ENCODE assay signal across 13 cellular contexts in the genomic region with DNA sequence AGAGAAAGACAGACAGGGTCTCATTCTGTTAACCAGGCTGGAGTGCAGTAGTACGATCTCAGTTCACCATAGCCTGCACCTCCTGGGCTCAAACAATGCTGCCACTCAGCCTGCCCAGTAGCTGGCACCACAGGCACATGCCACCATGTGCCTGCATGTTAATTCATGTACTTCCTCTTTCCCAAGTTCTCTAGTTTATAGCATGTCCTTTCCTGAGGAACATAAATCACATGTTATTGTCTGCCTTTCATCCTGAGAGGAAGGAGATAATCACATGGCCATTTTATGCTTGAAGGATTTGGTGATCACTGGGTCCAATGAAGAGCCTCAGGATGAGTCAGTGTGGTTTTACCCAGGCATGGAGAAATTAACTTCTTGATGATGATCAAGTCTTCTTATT. TPM values are rescaled to one million over a fixed set of nuclear protein-coding genes. Genes with fewer than 3 reads are reported as not detected.
A peak's percentile ranks its signal among the peaks of the same experiment; 100 is the strongest.
DNase-seq lines count a peak whose midpoint lies in the region; ATAC-seq, FAIRE-seq and TF ChIP-seq lines count a peak whose summit lies in the region.
"Had no signal": no experiment of that assay in that cellular context is flagged by ENCODE, and none has a peak within 500 bp of the region (broad histone marks: within the 10 kb centered on the region; RNA-seq: fewer than 3 reads in every experiment).

No MANE protein-coding gene starts in this region.

- DNase-seq in CD1c-positive myeloid dendritic cell (ENCODE audit: extremely low spot score) (peak; percentile 86), M059J (ENCODE audit: low read depth) (peak; percentile 71), astrocyte (ENCODE audit: low read depth) (peak; percentile 4), memory B cell (ENCODE audit: low spot score in 2 of 2) (no peak), urothelium cell line (ENCODE audit: low spot score) (no peak), cortex of kidney (lab: John Stamatoyannopoulos, UW) (no peak)
- DNase-seq: activated gamma-delta T cell treated with Interleukin-2 at 50 U/mL for 16 hours; Calu3; naive thymus-derived CD8-positive, alpha-beta T cell had no signal

- no peak for TF ChIP-seq CTCF in astrocyte (IDR thresholded peaks at IDR 0.05; ENCODE audit: insufficient read depth, low read depth, low read length)

- H3K36me3 Mint-ChIP-seq in astrocyte (ENCODE audit: low read depth, unreplicated experiment) (peaks cover 2% of the 10 kb centered on the region), memory B cell (peaks cover 1% of the 10 kb centered on the region)
- H3K36me3 Mint-ChIP-seq: naive thymus-derived CD8-positive, alpha-beta T cell had no signal

- no peak overlapping the region for H2AFZ ChIP-seq in astrocyte (ENCODE audit: low read depth, low read length)

- H3K27ac ChIP-seq in astrocyte (ENCODE audit: low read depth, low read length), result no peak overlapping the region

- peak; percentile 80 for ATAC-seq in memory B cell (ENCODE audit: low read depth)
- ATAC-seq in GM21786 (IDR thresholded peaks at IDR 0.05; ENCODE audit: unreplicated experiment), result no peak
- ATAC-seq in GM18520 (IDR thresholded peaks at IDR 0.05; ENCODE audit: unreplicated experiment), result no peak
- ATAC-seq: activated CD4-positive, CD25-positive, alpha-beta regulatory T cell treated with anti-CD3 and anti-CD28 coated beads, Interleukin-2, amount 50 U/mL, for 24 hours; naive thymus-derived CD8-positive, alpha-beta T cell had no signal

- no peaks in the 10 kb centered on the region for H4K20me1 ChIP-seq in astrocyte (ENCODE audit: insufficient read depth, low read length)

- H3K4me1 ChIP-seq in astrocyte (ENCODE audit: insufficient read depth, low read length), result no peaks in the 10 kb centered on the region

- no peak overlapping the region for H3K9ac ChIP-seq in astrocyte (ENCODE audit: low read length)

- no peaks in the 10 kb centered on the region for H3K36me3 ChIP-seq in astrocyte (ENCODE audit: insufficient read depth, low read length)

- H3K27me3 Mint-ChIP-seq in astrocyte (ENCODE audit: low read depth, unreplicated experiment), result peaks cover 22% of the 10 kb centered on the region
- H3K27me3 Mint-ChIP-seq in memory B cell, result peaks cover 15% of the 10 kb centered on the region

- H3K9me3 Mint-ChIP-seq in astrocyte (ENCODE audit: unreplicated experiment) (no peaks in the 10 kb centered on the region), memory B cell (no peaks in the 10 kb centered on the region)
- H3K9me3 Mint-ChIP-seq: naive thymus-derived CD8-positive, alpha-beta T cell had no signal

- H3K4me3 Mint-ChIP-seq in astrocyte (ENCODE audit: unreplicated experiment), result no peak overlapping the region
- no peak overlapping the region for H3K4me3 Mint-ChIP-seq in memory B cell
- H3K4me3 Mint-ChIP-seq: naive thymus-derived CD8-positive, alpha-beta T cell had no signal

- H3K4me1 Mint-ChIP-seq in astrocyte (ENCODE audit: low read depth, unreplicated experiment) (no peaks in the 10 kb centered on the region), memory B cell (peaks cover 17% of the 10 kb centered on the region)

- H3K4me3 ChIP-seq in astrocyte (ENCODE audit: insufficient read depth, low read depth, low read length), result no peak overlapping the region

- H3K27me3 ChIP-seq in astrocyte (ENCODE audit: insufficient read depth, low read length), result peaks cover 26% of the 10 kb centered on the region

- H3K27ac Mint-ChIP-seq in astrocyte (ENCODE audit: unreplicated experiment) (no peak overlapping the region), memory B cell (no peak overlapping the region)
- H3K27ac Mint-ChIP-seq: naive thymus-derived CD8-positive, alpha-beta T cell had no signal

- H3K4me2 ChIP-seq in astrocyte (ENCODE audit: low read length), result no peak overlapping the region

- no peaks in the 10 kb centered on the region for H3K9me3 ChIP-seq in astrocyte (ENCODE audit: insufficient read depth, low read depth, low read length)

- no peaks in the 10 kb centered on the region for H3K79me2 ChIP-seq in astrocyte (ENCODE audit: insufficient read depth, low read length)

- FAIRE-seq in astrocyte (lab: Jason Lieb, UNC) (no peak), urothelium cell line (lab: Jason Lieb, UNC) (no peak)
- FAIRE-seq: colon had no signal

RNA-seq across cellular contexts. Expression of a gene that starts 47.9 kb away (rescaled TPM):
- 0.02 TPM in 1 of 2 replicates, not detected in the other for total RNA-seq in M059J (2014; rRNA removed; shearing (Covaris generic))
- total RNA-seq in astrocyte, result 1.3 and 2.2 TPM in 2 replicates

RNA-seq across cellular contexts. Expression of a gene that starts 56.1 kb away (rescaled TPM):
- total RNA-seq in M059J (2014; rRNA removed; shearing (Covaris generic)), result 18.4 and 28.7 TPM in 2 replicates
- 34.0 and 39.4 TPM in 2 replicates for total RNA-seq in astrocyte

RNA-seq across cellular contexts. Expression of a gene that starts 56.3 kb away (rescaled TPM):
- total RNA-seq in M059J (2014; rRNA removed; shearing (Covaris generic)), result 140 and 234 TPM in 2 replicates
- 150 and 164 TPM in 2 replicates for total RNA-seq in astrocyte

Comparison
In these comparisons a context has a peak if more than half of its experiments do, and no peak if none do; other contexts are left out.
1. DNase-seq: peak in CD1c-positive myeloid dendritic cell (single experiment), M059J (single experiment) and astrocyte (single experiment); none in memory B cell (0 of 2), urothelium cell line (single experiment) and cortex of kidney (single experiment).